In the genomic region with DNA sequence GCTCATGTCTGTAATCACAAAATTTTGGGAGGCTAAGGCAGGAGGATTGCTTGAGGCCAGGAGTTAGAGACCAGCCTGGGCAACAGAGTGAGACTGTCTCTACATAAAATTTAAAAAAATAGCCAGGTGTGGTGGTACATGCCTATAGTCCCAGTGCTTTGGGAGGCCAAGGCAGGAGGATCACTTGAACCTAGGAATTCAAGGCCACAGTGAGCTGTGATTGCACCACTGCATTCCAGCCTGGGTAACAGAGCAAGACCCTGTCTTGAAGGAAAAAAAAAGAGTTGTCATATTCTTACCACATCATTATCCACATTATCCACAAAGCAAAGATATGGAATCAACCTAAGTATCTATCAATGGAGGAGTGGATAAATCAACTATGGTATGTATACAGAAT, we compare ENCODE assay signal across 34 cellular contexts.
"Had no signal": no experiment of that assay in that cellular context is flagged by ENCODE, and none has a peak within 500 bp of the region (broad histone marks: within the 10 kb centered on the region; RNA-seq: fewer than 3 reads in every experiment).

No MANE protein-coding gene starts in this region.

- H3K4me2 ChIP-seq: KMS-11 had no signal

- H3K9ac ChIP-seq: KMS-11 had no signal

- DNase-seq: Karpas-422, Kasumi-1, MG63, MM.1S, MV-4-11, NCI-H1048, NCI-H1092, NCI-H1092 treated with DMSO at 0.1 percent for 48 hours, NCI-H1105, NCI-H1105 treated with DMSO at 0.1 percent for 48 hours, NCI-H1417, NCI-H1417 treated with DMSO at 0.1 percent for 48 hours, NCI-H1436, NCI-H1436 treated with DMSO at 0.1 percent for 48 hours, NCI-H146, NCI-H1694, NCI-H1694 treated with DMSO at 0.1 percent for 48 hours, NCI-H187, NCI-H187 treated with DMSO at 0.1 percent for 48 hours, NCI-H1930, NCI-H2029, NCI-H2029 treated with DMSO at 0.1 percent for 48 hours, NCI-H2081, NCI-H2081 treated with DMSO at 0.1 percent for 48 hours, NCI-H2107, NCI-H2171, NCI-H2171 treated with DMSO at 0.1 percent for 48 hours, NCI-H2227 treated with DMSO at 0.1 percent for 48 hours, NCI-H226, NCI-H345, NCI-H446, NCI-H446 treated with DMSO at 0.1 percent for 48 hours, NCI-H510A had no signal

- H3K36me3 ChIP-seq: MG63 had no signal

- H3K4me3 ChIP-seq: MG63 had no signal

- H3K27ac ChIP-seq: KMS-11 had no signal

- H3K27me3 ChIP-seq: MG63 had no signal
